1 cellular context compared by ENCODE assay signal in the genomic region with DNA sequence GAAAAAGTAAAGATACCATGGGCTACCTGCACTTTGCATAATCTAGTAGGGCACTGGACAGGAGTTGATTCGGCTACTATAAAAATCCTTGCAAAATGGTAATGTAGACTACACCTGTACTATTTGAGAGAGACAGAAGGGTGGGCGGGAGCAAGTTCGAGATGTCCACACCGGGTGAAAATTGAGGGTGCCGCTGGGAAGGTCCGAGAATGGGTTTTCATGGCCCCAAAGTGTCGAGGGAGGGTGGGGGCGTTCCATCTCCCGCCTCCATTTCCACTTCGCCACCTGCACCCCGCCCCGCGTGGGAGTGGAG.
TF ChIP-seq lines count a peak whose summit lies in the region.

No MANE protein-coding gene starts in this region.

TF ChIP-seq in HepG2, 621 proteins besides CTCF, POLR2A, EP300 and RAD21 (continued from another document):
- TF ChIP-seq, protein P1, sequence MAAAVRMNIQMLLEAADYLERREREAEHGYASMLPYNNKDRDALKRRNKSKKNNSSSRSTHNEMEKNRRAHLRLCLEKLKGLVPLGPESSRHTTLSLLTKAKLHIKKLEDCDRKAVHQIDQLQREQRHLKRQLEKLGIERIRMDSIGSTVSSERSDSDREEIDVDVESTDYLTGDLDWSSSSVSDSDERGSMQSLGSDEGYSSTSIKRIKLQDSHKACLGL (CRISPR knock-in tag; IDR thresholded peaks at IDR 0.05): no peak
- TF ChIP-seq ZNF841 (CRISPR knock-in tag; IDR thresholded peaks at IDR 0.05; ENCODE audit: borderline replicate concordance) (no peak), GTF2F1 (IDR thresholded peaks at IDR 0.05; ENCODE audit: low read length) (no peak), KLF11 (CRISPR knock-in tag; IDR thresholded peaks at IDR 0.05) (no peak)
- TF ChIP-seq, protein P2, sequence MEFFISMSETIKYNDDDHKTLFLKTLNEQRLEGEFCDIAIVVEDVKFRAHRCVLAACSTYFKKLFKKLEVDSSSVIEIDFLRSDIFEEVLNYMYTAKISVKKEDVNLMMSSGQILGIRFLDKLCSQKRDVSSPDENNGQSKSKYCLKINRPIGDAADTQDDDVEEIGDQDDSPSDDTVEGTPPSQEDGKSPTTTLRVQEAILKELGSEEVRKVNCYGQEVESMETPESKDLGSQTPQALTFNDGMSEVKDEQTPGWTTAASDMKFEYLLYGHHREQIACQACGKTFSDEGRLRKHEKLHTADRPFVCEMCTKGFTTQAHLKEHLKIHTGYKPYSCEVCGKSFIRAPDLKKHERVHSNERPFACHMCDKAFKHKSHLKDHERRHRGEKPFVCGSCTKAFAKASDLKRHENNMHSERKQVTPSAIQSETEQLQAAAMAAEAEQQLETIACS (CRISPR knock-in tag; IDR thresholded peaks at IDR 0.05): no peak
- TF ChIP-seq, protein P3, sequence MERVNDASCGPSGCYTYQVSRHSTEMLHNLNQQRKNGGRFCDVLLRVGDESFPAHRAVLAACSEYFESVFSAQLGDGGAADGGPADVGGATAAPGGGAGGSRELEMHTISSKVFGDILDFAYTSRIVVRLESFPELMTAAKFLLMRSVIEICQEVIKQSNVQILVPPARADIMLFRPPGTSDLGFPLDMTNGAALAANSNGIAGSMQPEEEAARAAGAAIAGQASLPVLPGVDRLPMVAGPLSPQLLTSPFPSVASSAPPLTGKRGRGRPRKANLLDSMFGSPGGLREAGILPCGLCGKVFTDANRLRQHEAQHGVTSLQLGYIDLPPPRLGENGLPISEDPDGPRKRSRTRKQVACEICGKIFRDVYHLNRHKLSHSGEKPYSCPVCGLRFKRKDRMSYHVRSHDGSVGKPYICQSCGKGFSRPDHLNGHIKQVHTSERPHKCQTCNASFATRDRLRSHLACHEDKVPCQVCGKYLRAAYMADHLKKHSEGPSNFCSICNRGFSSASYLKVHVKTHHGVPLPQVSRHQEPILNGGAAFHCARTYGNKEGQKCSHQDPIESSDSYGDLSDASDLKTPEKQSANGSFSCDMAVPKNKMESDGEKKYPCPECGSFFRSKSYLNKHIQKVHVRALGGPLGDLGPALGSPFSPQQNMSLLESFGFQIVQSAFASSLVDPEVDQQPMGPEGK (CRISPR knock-in tag; IDR thresholded peaks at IDR 0.05): peak; percentile 49; the same call in 1 of the 2 replicates
- TF ChIP-seq, protein P4, sequence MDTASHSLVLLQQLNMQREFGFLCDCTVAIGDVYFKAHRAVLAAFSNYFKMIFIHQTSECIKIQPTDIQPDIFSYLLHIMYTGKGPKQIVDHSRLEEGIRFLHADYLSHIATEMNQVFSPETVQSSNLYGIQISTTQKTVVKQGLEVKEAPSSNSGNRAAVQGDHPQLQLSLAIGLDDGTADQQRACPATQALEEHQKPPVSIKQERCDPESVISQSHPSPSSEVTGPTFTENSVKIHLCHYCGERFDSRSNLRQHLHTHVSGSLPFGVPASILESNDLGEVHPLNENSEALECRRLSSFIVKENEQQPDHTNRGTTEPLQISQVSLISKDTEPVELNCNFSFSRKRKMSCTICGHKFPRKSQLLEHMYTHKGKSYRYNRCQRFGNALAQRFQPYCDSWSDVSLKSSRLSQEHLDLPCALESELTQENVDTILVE (CRISPR knock-in tag; IDR thresholded peaks at IDR 0.05): no peak
